Comparison of ENCODE assay signal across 30 cellular contexts in genomic region chr13:58369941-58370340, GRCh38.
"Had no signal": no experiment of that assay in that cellular context is flagged by ENCODE, and none has a peak within 500 bp of the region (broad histone marks: within the 10 kb centered on the region; RNA-seq: fewer than 3 reads in every experiment).

No MANE protein-coding gene starts in this region.

- H3K9ac ChIP-seq: neural progenitor cell had no signal

- H3K9me3 ChIP-seq: lower lobe of right lung, ovary, testis, thyroid gland, transverse colon, upper lobe of left lung, vagina had no signal

- DNase-seq: hippocampal formation; kidney glomerular epithelial cell; left cardiac atrium; left lung; lower lobe of right lung; mammary epithelial cell; mesenchymal stem cell; naive B cell; natural killer cell; nephron progenitor cell; ovary; retina; right cardiac atrium; stimulated activated CD4-positive, alpha-beta T cell treated with anti-CD3 and anti-CD28 coated beads, Interleukin-12 subunit alpha, Interleukin-12 subunit beta, amount 100 ng/mL, for 4 hours; stimulated activated CD4-positive, alpha-beta T cell treated with anti-CD3 and anti-CD28 coated beads, Interleukin-15, amount 100 ng/mL, for 24 hours; stimulated activated CD4-positive, alpha-beta T cell treated with anti-CD3 and anti-CD28 coated beads, Interleukin-2, amount 100 ng/mL, for 24 hours; stimulated activated CD4-positive, alpha-beta T cell treated with anti-CD3 and anti-CD28 coated beads, Interleukin-4, amount 100 ng/mL, for 1 hour; stimulated activated naive B cell treated with anti-CD40 and anti-IgM and Interleukin-4, amounts not matched to agents 10 μg/mL and 1 μg/mL and 100 μg/mL, for 72 hours; stimulated activated naive CD8-positive, alpha-beta T cell treated with anti-CD3 and anti-CD28 coated beads, Interleukin-15, Interleukin-2, amounts not matched to agents 100 U/mL and 50 U/mL, for 24 hours; stomach; testis; thyroid gland; transverse colon; upper lobe of left lung had no signal

- H3K27ac ChIP-seq: left lung, lower lobe of right lung, neural progenitor cell, ovary, skin epidermis, stomach, testis, thyroid gland, transverse colon, upper lobe of left lung, vagina had no signal

- H3K27ac Mint-ChIP-seq: mesothelial cell of epicardium; naive B cell; natural killer cell; nephron progenitor cell; neural progenitor cell; progenitor cell of endocrine pancreas; stimulated activated naive B cell treated with anti-CD40 and anti-IgM and Interleukin-4, amounts not matched to agents 10 μg/mL and 1 μg/mL and 100 μg/mL, for 72 hours had no signal

- H3K36me3 ChIP-seq: left lung, lower lobe of right lung, neural progenitor cell, ovary, stomach, thyroid gland, transverse colon, upper lobe of left lung, vagina had no signal

- H3K27me3 Mint-ChIP-seq: naive B cell; progenitor cell of endocrine pancreas; stimulated activated naive B cell treated with anti-CD40 and anti-IgM and Interleukin-4, amounts not matched to agents 10 μg/mL and 1 μg/mL and 100 μg/mL, for 72 hours had no signal

- H3K27me3 ChIP-seq: left lung, neural progenitor cell, ovary, stomach, testis, thyroid gland, transverse colon, upper lobe of left lung, vagina had no signal

- H3K4me3 Mint-ChIP-seq: mesothelial cell of epicardium; naive B cell; natural killer cell; nephron progenitor cell; neural progenitor cell; stimulated activated naive B cell treated with anti-CD40 and anti-IgM and Interleukin-4, amounts not matched to agents 10 μg/mL and 1 μg/mL and 100 μg/mL, for 72 hours had no signal

- ATAC-seq: left cardiac atrium; left lung; lower lobe of right lung; natural killer cell; right cardiac atrium; sciatic nerve; stimulated activated naive B cell treated with anti-CD40 and anti-IgM and Interleukin-4, amounts not matched to agents 10 μg/mL and 1 μg/mL and 100 μg/mL, for 72 hours; stimulated activated naive CD8-positive, alpha-beta T cell treated with anti-CD3 and anti-CD28 coated beads, Interleukin-15, Interleukin-2, amounts not matched to agents 100 U/mL and 50 U/mL, for 24 hours had no signal

- H3K4me2 ChIP-seq: neural progenitor cell had no signal

- H3K36me3 Mint-ChIP-seq: mesothelial cell of epicardium; naive B cell; neural progenitor cell; stimulated activated naive B cell treated with anti-CD40 and anti-IgM and Interleukin-4, amounts not matched to agents 10 μg/mL and 1 μg/mL and 100 μg/mL, for 72 hours had no signal

- H3K4me1 ChIP-seq: left lung, lower lobe of right lung, neural progenitor cell, stomach, testis, thyroid gland, transverse colon, upper lobe of left lung, vagina had no signal

- H3K4me3 ChIP-seq: left lung, lower lobe of right lung, neural progenitor cell, ovary, skin epidermis, stomach, testis, thyroid gland, transverse colon, upper lobe of left lung, vagina had no signal

- H3K4me1 Mint-ChIP-seq: naive B cell; natural killer cell; neural progenitor cell; stimulated activated naive B cell treated with anti-CD40 and anti-IgM and Interleukin-4, amounts not matched to agents 10 μg/mL and 1 μg/mL and 100 μg/mL, for 72 hours had no signal

- H2AFZ ChIP-seq: neural progenitor cell had no signal
